26 cellular contexts compared by ENCODE assay signal in the genomic region with DNA sequence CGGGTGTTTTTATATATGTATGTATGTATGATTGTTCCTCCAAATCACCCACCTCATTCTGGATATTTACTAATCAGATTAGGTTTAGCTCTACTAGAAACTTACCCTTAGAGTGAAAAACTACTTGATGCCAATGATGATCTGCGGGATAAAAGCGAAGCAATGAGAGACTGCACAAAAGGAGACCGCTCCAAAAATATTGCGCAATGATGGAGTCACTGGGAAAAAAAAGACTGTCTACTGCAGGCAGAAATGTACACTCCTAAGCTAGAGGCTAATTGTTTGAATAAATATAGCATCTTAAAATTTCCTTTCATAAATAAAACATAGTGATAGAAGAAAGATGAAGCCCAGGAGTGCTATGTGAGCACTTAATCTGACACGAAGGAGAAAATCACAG. TPM values are rescaled to one million over a fixed set of nuclear protein-coding genes. Genes with fewer than 3 reads are reported as not detected.
DNase-seq lines count a peak whose midpoint lies in the region; ATAC-seq and TF ChIP-seq lines count a peak whose summit lies in the region.
"Had no signal": no experiment of that assay in that cellular context is flagged by ENCODE, and none has a peak within 500 bp of the region (broad histone marks: within the 10 kb centered on the region; RNA-seq: fewer than 3 reads in every experiment).

No MANE protein-coding gene starts in this region.

- no peak overlapping the region for H3K4me3 ChIP-seq in GM23248
- no peak overlapping the region for H3K4me3 ChIP-seq in cardiac fibroblast (replicated peaks in 1 of 2; ENCODE audit: low read depth in 2 of 2, low read length in 2 of 2)
- no peak overlapping the region for H3K4me3 ChIP-seq in foreskin fibroblast (ENCODE audit: low read depth in 1 of 2, low read length in 2 of 2)
- H3K4me3 ChIP-seq in body of pancreas = no peak overlapping the region
- H3K4me3 ChIP-seq: Peyer's patch, sigmoid colon, thyroid gland had no signal

- no peak for TF ChIP-seq CTCF in cardiac fibroblast (IDR thresholded peaks at IDR 0.05; ENCODE audit: low read depth, low read length)
- TF ChIP-seq CTCF in foreskin fibroblast (IDR thresholded peaks at IDR 0.05; ENCODE audit: low read depth, low read length) = no peak
- no peak for TF ChIP-seq CTCF in body of pancreas (IDR thresholded peaks at IDR 0.05)

- in situ Hi-C loops in GM23248 (cut with MboI) = no loop called here

- 45 to 59% methylated on average over 6 of the region's 6 CpGs for WGBS in GM23248 (ENCODE audit: low coverage in 1 of 2, low lambda C conversion rate in 2 of 2, missing lambda C conversion rate in 2 of 2), 2 experiments
- 76 to 90% methylated on average over 6 of the region's 6 CpGs for WGBS in body of pancreas, 2 donors

- DNase-seq in AG08395 (ENCODE audit: low spot score) (peak; percentile 54), GM23248 (peak; percentile 67), cardiac fibroblast (ENCODE audit: low read depth in 2 of 2) (peak; percentile 50 to 55), foreskin fibroblast (peak; percentile 66 to 84), body of pancreas (no peak), T-helper 2 cell (no peak)
- DNase-seq: ACHN; activated CD8-positive, alpha-beta memory T cell treated with anti-CD3 and anti-CD28 coated beads for 24 hours; activated T-cell treated with anti-CD3 and anti-CD28 coated beads, Interleukin-2, amount 50 U/mL, for 72 hours; cortex of kidney; left cardiac atrium; midbrain; NCI-H1105; NK-92 treated with Interleukin-12 subunit alpha and Interleukin-12 subunit beta, amount 100 ng/mL, for 24 hours; Peyer's patch; sigmoid colon; stimulated activated CD4-positive, alpha-beta T cell treated with anti-CD3 and anti-CD28 coated beads, Interleukin-1b, Interleukin-23, amount 100 ng/mL, for 48 hours; stimulated activated naive CD4-positive, alpha-beta T cell treated with Interleukin-2 at 50 U/mL for 16 hours; T1000; thyroid gland had no signal

- H3K9me3 ChIP-seq in GM23248 (ENCODE audit: low read depth) (no peaks in the 10 kb centered on the region), body of pancreas (no peaks in the 10 kb centered on the region)
- H3K9me3 ChIP-seq: Peyer's patch, sigmoid colon, thyroid gland had no signal

- H3K4me2 ChIP-seq in GM23248 (ENCODE audit: unreplicated experiment) = no peak overlapping the region

- H4K20me1 ChIP-seq in GM23248 (ENCODE audit: insufficient read depth) = peaks cover 5% of the 10 kb centered on the region; the same call in 1 of the 2 replicates

- H3K27me3 ChIP-seq in GM23248 (replicated peaks; ENCODE audit: insufficient read depth) = no peaks in the 10 kb centered on the region
- H3K27me3 ChIP-seq in body of pancreas = no peaks in the 10 kb centered on the region
- H3K27me3 ChIP-seq: Peyer's patch, sigmoid colon, thyroid gland had no signal

- H3K9me2 ChIP-seq in GM23248 (ENCODE audit: insufficient read depth) = no peaks in the 10 kb centered on the region

- H3K4me1 ChIP-seq in GM23248 (ENCODE audit: insufficient read depth) = peaks cover 32% of the 10 kb centered on the region
- peaks cover 12% of the 10 kb centered on the region for H3K4me1 ChIP-seq in body of pancreas
- H3K4me1 ChIP-seq: Peyer's patch had no signal

- intact Hi-C loops in body of pancreas (cut with DNase I) = no loop called here

- H3K9ac ChIP-seq in GM23248 = no peak overlapping the region

- H3K36me3 ChIP-seq in GM23248 (ENCODE audit: low read depth) (peaks cover 45% of the 10 kb centered on the region), body of pancreas (replicated peaks in 1 of 2; ENCODE audit: insufficient read depth in 1 of 2, low read depth in 2 of 2) (peaks cover 0 to 2% of the 10 kb centered on the region in 2 donors)

- no peak for TF ChIP-seq POLR2A in body of pancreas (IDR thresholded peaks at IDR 0.05)

- ATAC-seq in GM19395 (IDR thresholded peaks at IDR 0.05; ENCODE audit: unreplicated experiment) (no peak), HG03378 (IDR thresholded peaks at IDR 0.05; ENCODE audit: unreplicated experiment) (no peak), body of pancreas (no peak)
- ATAC-seq: activated CD4-positive, CD25-positive, alpha-beta regulatory T cell treated with anti-CD3 and anti-CD28 coated beads, Interleukin-2, amount 50 U/mL, for 24 hours; activated naive CD4-positive, alpha-beta T cell treated with anti-CD3 and anti-CD28 coated beads, Interleukin-2, amount 50 U/mL, for 72 hours; activated T-cell treated with anti-CD3 and anti-CD28 coated beads, Interleukin-2, amount 50 U/mL, for 72 hours had no signal

- H2AFZ ChIP-seq in GM23248 = no peak overlapping the region

- peaks cover 92% of the 10 kb centered on the region for H3K79me2 ChIP-seq in GM23248 (ENCODE audit: insufficient read depth)

- 0 out of 2 replicates have a peak overlapping the region, but pooled peaks have one; percentile 12 for H3K27ac ChIP-seq in GM23248
- no peak overlapping the region for H3K27ac ChIP-seq in body of pancreas
- H3K27ac ChIP-seq: Peyer's patch, sigmoid colon, thyroid gland had no signal

- H3F3A ChIP-seq in GM23248 (ENCODE audit: insufficient read depth) = peaks cover 17% of the 10 kb centered on the region

RNA-seq across cellular contexts. Expression of gene RAB32, which starts 7.3 kb away (rescaled TPM):
- 103 and 165 TPM in 2 replicates for total RNA-seq in GM23248 (2014; rRNA removed; shearing (Covaris generic))
- polyA plus RNA-seq in GM23248 (2016; fragmentation: Nextera tagmentation; extraction: Ambion mirVana) = 236 and 239 TPM in 2 replicates
- 10 to 100 TPM in 1 of 2 donors, 1 to 10 TPM in 1; 7.3 to 17.9 TPM for total RNA-seq in body of pancreas

RNA-seq across cellular contexts. Expression of gene ADGB, which starts 47.9 kb away (rescaled TPM):
- not detected in 2 replicates for total RNA-seq in GM23248 (2014; rRNA removed; shearing (Covaris generic))
- polyA plus RNA-seq in GM23248 (2016; fragmentation: Nextera tagmentation; extraction: Ambion mirVana) = not detected in 2 replicates
- total RNA-seq in body of pancreas = not detected
- total RNA-seq: activated naive CD4-positive, alpha-beta T cell treated with anti-CD3 and anti-CD28 coated beads, Interleukin-2, amount 50 U/mL, for 72 hours; endothelial cell of umbilical vein; left cardiac atrium; NCI-H460; Peyer's patch had no signal
- polyA plus RNA-seq: endothelial cell of umbilical vein had no signal

Comparison
In these comparisons a context has a peak if more than half of its experiments do, and no peak if none do; other contexts are left out.
1. DNase-seq: peak in AG08395 (single experiment), GM23248 (single experiment), cardiac fibroblast (2 of 2) and foreskin fibroblast (2 of 2); none in body of pancreas (0 of 4) and T-helper 2 cell (0 of 5).